ENCODE assay signal across 1 cellular context in genomic region chr16:67278773-67279295, GRCh38.
TF ChIP-seq lines count a peak whose summit lies in the region.

No MANE protein-coding gene starts in this region.

TF ChIP-seq in HepG2, 621 proteins besides CTCF, POLR2A, EP300 and RAD21 (continued from another document and continues in another):
- TF ChIP-seq ZNF629 (CRISPR knock-in tag; conservative IDR thresholded peaks at IDR 0.05) (no peak), MYNN (CRISPR knock-in tag; IDR thresholded peaks at IDR 0.05; ENCODE audit: low read depth) (0 out of 2 replicates have a peak, but pooled peaks have one; percentile 20), JDP2 (CRISPR knock-in tag; IDR thresholded peaks at IDR 0.05; ENCODE audit: borderline replicate concordance) (no peak), RXRA (CRISPR knock-in tag; IDR thresholded peaks at IDR 0.05) (peak; percentile 72; the same call in 1 of the 2 replicates), FOXK1 (CRISPR knock-in tag; IDR thresholded peaks at IDR 0.05; ENCODE audit: borderline replicate concordance, low read depth) (no peak), KLF13 (CRISPR knock-in tag; IDR thresholded peaks at IDR 0.05) (peak; percentile 78; the same call in 1 of the 2 replicates), BCL6 (CRISPR knock-in tag; IDR thresholded peaks at IDR 0.05) (no peak), ZNF367 (CRISPR knock-in tag; IDR thresholded peaks at IDR 0.05; ENCODE audit: borderline replicate concordance) (no peak), TRIM22 (IDR thresholded peaks at IDR 0.05) (no peak), ZNF326 (CRISPR knock-in tag; IDR thresholded peaks at IDR 0.05; ENCODE audit: borderline replicate concordance) (no peak), ZNF512 (CRISPR knock-in tag; IDR thresholded peaks at IDR 0.05) (no peak), ELK4 (CRISPR knock-in tag; IDR thresholded peaks at IDR 0.05; ENCODE audit: borderline replicate concordance) (no peak; the same call in 1 of the 2 replicates), FOXK2 (IDR thresholded peaks at IDR 0.05) (no peak), ZFP36L1 (CRISPR knock-in tag; IDR thresholded peaks at IDR 0.05) (no peak), ISX (CRISPR knock-in tag; conservative IDR thresholded peaks at IDR 0.05) (0 out of 2 replicates have a peak, but pooled peaks have one; percentile 45), ZNF280D (CRISPR knock-in tag; IDR thresholded peaks at IDR 0.05) (no peak), FLYWCH1 (CRISPR knock-in tag; IDR thresholded peaks at IDR 0.05) (no peak), ZNF678 (CRISPR knock-in tag; IDR thresholded peaks at IDR 0.05) (0 out of 2 replicates have a peak, but pooled peaks have one; percentile 10), AGO2 (optimal IDR thresholded peaks at IDR 0.05; ENCODE audit: low read depth, low read length) (no peak), MIER3 (CRISPR knock-in tag; IDR thresholded peaks at IDR 0.05; ENCODE audit: borderline replicate concordance) (no peak), ZNF782 (CRISPR knock-in tag; IDR thresholded peaks at IDR 0.05; ENCODE audit: borderline replicate concordance) (no peak), ZNF503 (CRISPR knock-in tag; IDR thresholded peaks at IDR 0.05) (no peak), REL (CRISPR knock-in tag; conservative IDR thresholded peaks at IDR 0.05) (no peak), ZNF772 (CRISPR knock-in tag; IDR thresholded peaks at IDR 0.05) (no peak; the same call in 1 of the 2 replicates), BORCS8-MEF2B (CRISPR knock-in tag; IDR thresholded peaks at IDR 0.05) (peak; percentile 78), ZFP37 (CRISPR knock-in tag; IDR thresholded peaks at IDR 0.05; ENCODE audit: borderline replicate concordance) (no peak), ATF3 (CRISPR knock-in tag; IDR thresholded peaks at IDR 0.05) (no peak), SCMH1 (CRISPR knock-in tag; IDR thresholded peaks at IDR 0.05; ENCODE audit: borderline replicate concordance) (no peak), SIN3A (IDR thresholded peaks at IDR 0.05; ENCODE audit: borderline replicate concordance, low read depth, low read length) (no peak), ZNF263 (CRISPR knock-in tag; IDR thresholded peaks at IDR 0.05) (peak; percentile 77), ADNP (CRISPR knock-in tag; IDR thresholded peaks at IDR 0.05) (0 out of 2 replicates have a peak, but pooled peaks have one; percentile 54), WIZ (CRISPR knock-in tag; IDR thresholded peaks at IDR 0.05) (0 out of 2 replicates have a peak, but pooled peaks have one; percentile 19), SNAPC4 (CRISPR knock-in tag; IDR thresholded peaks at IDR 0.05) (no peak), SRSF4 (IDR thresholded peaks at IDR 0.05; ENCODE audit: low read depth, low read length, poor library complexity, severe bottlenecking) (no peak), RFXAP (CRISPR knock-in tag; IDR thresholded peaks at IDR 0.05; ENCODE audit: borderline replicate concordance) (no peak), ZBTB1 (CRISPR knock-in tag; IDR thresholded peaks at IDR 0.05; ENCODE audit: borderline replicate concordance) (no peak), SPEN (CRISPR knock-in tag; IDR thresholded peaks at IDR 0.05; ENCODE audit: low read depth) (0 out of 2 replicates have a peak, but pooled peaks have one; percentile 12), PAWR (CRISPR knock-in tag; IDR thresholded peaks at IDR 0.05; ENCODE audit: borderline replicate concordance) (no peak), JARID2 (CRISPR knock-in tag; IDR thresholded peaks at IDR 0.05; ENCODE audit: insufficient replicate concordance) (peak; percentile 25), IRF9 (CRISPR knock-in tag; IDR thresholded peaks at IDR 0.05; ENCODE audit: borderline replicate concordance) (no peak)
- TF ChIP-seq, protein P1, sequence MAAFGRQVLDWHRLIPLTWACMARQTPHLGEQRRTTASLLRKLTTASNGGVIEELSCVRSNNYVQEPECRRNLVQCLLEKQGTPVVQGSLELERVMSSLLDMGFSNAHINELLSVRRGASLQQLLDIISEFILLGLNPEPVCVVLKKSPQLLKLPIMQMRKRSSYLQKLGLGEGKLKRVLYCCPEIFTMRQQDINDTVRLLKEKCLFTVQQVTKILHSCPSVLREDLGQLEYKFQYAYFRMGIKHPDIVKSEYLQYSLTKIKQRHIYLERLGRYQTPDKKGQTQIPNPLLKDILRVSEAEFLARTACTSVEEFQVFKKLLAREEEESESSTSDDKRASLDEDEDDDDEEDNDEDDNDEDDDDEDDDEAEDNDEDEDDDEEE (CRISPR knock-in tag; IDR thresholded peaks at IDR 0.05): 0 out of 2 replicates have a peak, but pooled peaks have one; percentile 78
- TF ChIP-seq, protein P2, sequence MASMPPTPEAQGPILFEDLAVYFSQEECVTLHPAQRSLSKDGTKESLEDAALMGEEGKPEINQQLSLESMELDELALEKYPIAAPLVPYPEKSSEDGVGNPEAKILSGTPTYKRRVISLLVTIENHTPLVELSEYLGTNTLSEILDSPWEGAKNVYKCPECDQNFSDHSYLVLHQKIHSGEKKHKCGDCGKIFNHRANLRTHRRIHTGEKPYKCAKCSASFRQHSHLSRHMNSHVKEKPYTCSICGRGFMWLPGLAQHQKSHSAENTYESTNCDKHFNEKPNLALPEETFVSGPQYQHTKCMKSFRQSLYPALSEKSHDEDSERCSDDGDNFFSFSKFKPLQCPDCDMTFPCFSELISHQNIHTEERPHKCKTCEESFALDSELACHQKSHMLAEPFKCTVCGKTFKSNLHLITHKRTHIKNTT (CRISPR knock-in tag; IDR thresholded peaks at IDR 0.05): no peak
- TF ChIP-seq, protein P3, sequence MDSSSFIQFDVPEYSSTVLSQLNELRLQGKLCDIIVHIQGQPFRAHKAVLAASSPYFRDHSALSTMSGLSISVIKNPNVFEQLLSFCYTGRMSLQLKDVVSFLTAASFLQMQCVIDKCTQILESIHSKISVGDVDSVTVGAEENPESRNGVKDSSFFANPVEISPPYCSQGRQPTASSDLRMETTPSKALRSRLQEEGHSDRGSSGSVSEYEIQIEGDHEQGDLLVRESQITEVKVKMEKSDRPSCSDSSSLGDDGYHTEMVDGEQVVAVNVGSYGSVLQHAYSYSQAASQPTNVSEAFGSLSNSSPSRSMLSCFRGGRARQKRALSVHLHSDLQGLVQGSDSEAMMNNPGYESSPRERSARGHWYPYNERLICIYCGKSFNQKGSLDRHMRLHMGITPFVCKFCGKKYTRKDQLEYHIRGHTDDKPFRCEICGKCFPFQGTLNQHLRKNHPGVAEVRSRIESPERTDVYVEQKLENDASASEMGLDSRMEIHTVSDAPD (CRISPR knock-in tag; IDR thresholded peaks at IDR 0.05): no peak
